9 cellular contexts compared by ENCODE assay signal in the genomic region with DNA sequence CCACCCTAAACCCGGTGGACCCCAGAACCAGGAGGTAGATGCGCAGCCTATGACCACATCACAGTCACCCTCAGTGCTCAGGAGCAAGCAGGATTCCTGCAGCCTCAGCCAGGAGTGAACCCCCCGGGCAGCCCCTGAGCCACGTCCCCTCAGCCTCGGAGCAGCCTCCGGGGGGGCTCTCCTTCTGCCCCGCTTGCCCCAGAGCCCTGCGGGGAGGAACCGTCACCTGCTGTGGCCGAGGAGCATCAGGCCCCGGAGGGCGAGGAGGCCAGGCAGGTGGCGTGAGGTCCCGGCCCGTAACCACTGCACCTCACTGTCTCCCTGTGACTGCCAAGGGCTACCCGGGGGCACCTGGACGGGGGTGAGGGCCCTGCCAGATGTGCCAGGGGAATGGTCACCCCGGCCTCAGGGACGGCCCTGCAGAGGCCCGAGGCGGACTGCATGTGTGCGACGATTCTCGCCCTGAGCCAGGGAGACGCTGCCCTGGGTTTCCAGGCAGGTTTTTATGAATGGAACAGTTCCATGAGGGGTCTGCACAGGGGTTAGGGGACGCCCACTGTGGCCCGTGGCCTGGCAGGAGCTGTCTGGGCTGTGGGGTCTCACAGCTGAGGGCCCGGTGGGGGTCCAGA.
"Had no signal": no experiment of that assay in that cellular context is flagged by ENCODE, and none has a peak within 500 bp of the region (broad histone marks: within the 10 kb centered on the region; RNA-seq: fewer than 3 reads in every experiment).

No MANE protein-coding gene starts in this region.

- FAIRE-seq: H54, HTR-8/SVneo had no signal

- H3K27ac ChIP-seq: GM23248, KMS-11 had no signal

- H3K4me2 ChIP-seq: KMS-11 had no signal

- H3K36me3 ChIP-seq: HAP-1 had no signal

- ATAC-seq: HCT116 had no signal

- DNase-seq: GM23248, GOT3, HFFc6, KBM-7 had no signal

- H3K4me3 ChIP-seq: GM23248, HAP-1 had no signal

- H3K9ac ChIP-seq: GM23248, KMS-11 had no signal

- H3K4me1 ChIP-seq: HAP-1 had no signal

- H2AFZ ChIP-seq: GM23248 had no signal

- H3K9me3 ChIP-seq: HAP-1 had no signal
